11 cellular contexts compared by ENCODE assay signal in the genomic region with DNA sequence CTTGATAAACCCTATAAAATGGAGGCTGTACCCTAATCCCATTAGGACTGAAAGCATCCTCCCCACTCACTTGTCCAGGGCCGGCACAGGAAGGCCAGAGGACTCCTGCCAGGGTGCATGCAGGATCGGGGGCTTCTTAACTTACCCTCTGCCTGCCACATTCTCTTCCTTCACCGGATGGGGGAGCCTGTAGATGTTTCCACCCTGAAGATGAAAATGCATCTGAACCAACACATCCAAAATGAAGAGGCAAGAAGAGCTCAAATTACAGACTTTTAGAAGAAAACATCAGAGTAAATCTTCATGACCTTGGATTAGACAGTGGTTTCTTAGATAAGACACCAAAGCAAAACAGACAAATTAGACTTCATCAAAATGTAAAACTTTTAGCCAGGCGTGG. TPM values are rescaled to one million over a fixed set of nuclear protein-coding genes. Genes with fewer than 3 reads are reported as not detected.
DNase-seq lines count a peak whose midpoint lies in the region; ATAC-seq and TF ChIP-seq lines count a peak whose summit lies in the region.
"Had no signal": no experiment of that assay in that cellular context is flagged by ENCODE, and none has a peak within 500 bp of the region (broad histone marks: within the 10 kb centered on the region; RNA-seq: fewer than 3 reads in every experiment).

No MANE protein-coding gene starts in this region.

- peaks cover 2% of the 10 kb centered on the region for H3K4me1 ChIP-seq in testis

- peaks cover 21% of the 10 kb centered on the region for H3K4me1 Mint-ChIP-seq in activated CD4-positive, alpha-beta T cell treated with anti-CD3 and anti-CD28 coated beads, Interleukin-2, amount 10 ng/mL, durations not matched to agents 7 days and 5 days
- H3K4me1 Mint-ChIP-seq: brain had no signal

- no peak for ATAC-seq in HG02970 (IDR thresholded peaks at IDR 0.05; ENCODE audit: low FRiP score, unreplicated experiment)

- H3K36me3 Mint-ChIP-seq in activated CD4-positive, alpha-beta T cell treated with anti-CD3 and anti-CD28 coated beads, Interleukin-2, amount 10 ng/mL, durations not matched to agents 7 days and 5 days (ENCODE audit: low read depth): no peaks in the 10 kb centered on the region
- H3K36me3 Mint-ChIP-seq: brain had no signal

- H3K27me3 ChIP-seq in testis: no peaks in the 10 kb centered on the region

- H3K4me3 ChIP-seq in fibroblast of the aortic adventitia (ENCODE audit: low read depth, low read length) (no peak overlapping the region), testis (no peak overlapping the region)
- H3K4me3 ChIP-seq: lung had no signal

- H3K27me3 Mint-ChIP-seq in activated CD4-positive, alpha-beta T cell treated with anti-CD3 and anti-CD28 coated beads, Interleukin-2, amount 10 ng/mL, durations not matched to agents 7 days and 5 days: peaks cover 6% of the 10 kb centered on the region

- H3K36me3 ChIP-seq in testis (ENCODE audit: low read depth, missing control alignments): no peaks in the 10 kb centered on the region

- intact Hi-C loops in testis (cut with DNase I; ENCODE audit: low total_unique reads): no loop called here

- TF ChIP-seq POLR2A in testis (IDR thresholded peaks at IDR 0.05): no peak

- DNase-seq in activated CD4-positive, alpha-beta T cell treated with anti-CD3 and anti-CD28 coated beads, Interleukin-2, amount 10 ng/mL, durations not matched to agents 7 days and 5 days: no peak
- no peak for DNase-seq in activated CD4-positive, alpha-beta T cell treated with anti-CD3 and anti-CD28 coated beads, Interleukin-2, amount 50 U/mL, for 4 hours
- DNase-seq in SK-N-DZ (ENCODE audit: low spot score) (peak; percentile 10), fibroblast of the aortic adventitia (ENCODE audit: low read depth) (peak; percentile 62), testis (no peak), RPMI8226 (no peak), NCI-H1436 (lab: John Stamatoyannopoulos, UW) (no peak)

- TF ChIP-seq CTCF in fibroblast of the aortic adventitia (IDR thresholded peaks at IDR 0.05; ENCODE audit: insufficient read depth, low read length): peak; percentile 61
- peak in 2 of 3 experiments; percentile 15 to 39 for TF ChIP-seq CTCF in testis (IDR thresholded peaks at IDR 0.05)

- no peaks in the 10 kb centered on the region for H3K9me3 Mint-ChIP-seq in activated CD4-positive, alpha-beta T cell treated with anti-CD3 and anti-CD28 coated beads, Interleukin-2, amount 10 ng/mL, durations not matched to agents 7 days and 5 days
- H3K9me3 Mint-ChIP-seq: brain had no signal

- no peak overlapping the region for H3K4me3 Mint-ChIP-seq in activated CD4-positive, alpha-beta T cell treated with anti-CD3 and anti-CD28 coated beads, Interleukin-2, amount 10 ng/mL, durations not matched to agents 7 days and 5 days
- H3K4me3 Mint-ChIP-seq: brain had no signal

- CTCF ChIA-PET in activated CD4-positive, alpha-beta T cell treated with anti-CD3 and anti-CD28 coated beads, Interleukin-2, amount 10 ng/mL, durations not matched to agents 7 days and 5 days (lab: Charles Lee): interaction anchor here (0.7 kb wide), 2 partner anchors 21 to 166 kb away, joined by 3 read pairs; no protein-coding TSS in a partner anchor

- POLR2A ChIA-PET in activated CD4-positive, alpha-beta T cell treated with anti-CD3 and anti-CD28 coated beads, Interleukin-2, amount 10 ng/mL, durations not matched to agents 7 days and 5 days (lab: Charles Lee): no interaction called here

- no peaks in the 10 kb centered on the region for H3K9me3 ChIP-seq in testis

- H3K27ac ChIP-seq in testis: no peak overlapping the region

- 29 to 72% methylated on average over 4 of the region's 4 CpGs for WGBS in testis, 2 donors

- H3K27ac Mint-ChIP-seq in activated CD4-positive, alpha-beta T cell treated with anti-CD3 and anti-CD28 coated beads, Interleukin-2, amount 10 ng/mL, durations not matched to agents 7 days and 5 days: peak overlapping the region; percentile 62

RNA-seq across cellular contexts. Expression of gene NAPA, which starts 25.9 kb away (rescaled TPM):
- 100 to 1,000 TPM; 121 to 133 TPM for total RNA-seq in activated CD4-positive, alpha-beta T cell treated with anti-CD3 and anti-CD28 coated beads, Interleukin-2, amount 10 ng/mL, durations not matched to agents 7 days and 5 days
- polyA plus RNA-seq in SK-N-DZ (2014; cell fraction: cytosol; rRNA removed): 37.1 and 51.7 TPM in 2 replicates
- 36.0 and 54.8 TPM in 2 replicates for polyA plus RNA-seq in SK-N-DZ (2014; cell fraction: nucleus; rRNA removed)
- total RNA-seq in fibroblast of the aortic adventitia (ENCODE audit: low replicate concordance): 63.4 and 66.0 TPM in 2 replicates
- total RNA-seq in testis: 100 to 1,000 TPM; 227 to 257 TPM
- 194 TPM for polyA plus RNA-seq in testis (ENCODE audit: insufficient read depth, low read depth, low replicate concordance)

RNA-seq across cellular contexts. Expression of gene ZNF541, which starts 32.2 kb away (rescaled TPM):
- total RNA-seq in activated CD4-positive, alpha-beta T cell treated with anti-CD3 and anti-CD28 coated beads, Interleukin-2, amount 10 ng/mL, durations not matched to agents 7 days and 5 days: under 1 TPM; 0.35 to 0.40 TPM
- polyA plus RNA-seq in SK-N-DZ (2014; cell fraction: cytosol; rRNA removed): 0.05 TPM in 1 of 2 replicates, not detected in the other
- not detected in 2 replicates for polyA plus RNA-seq in SK-N-DZ (2014; cell fraction: nucleus; rRNA removed)
- total RNA-seq in fibroblast of the aortic adventitia (ENCODE audit: low replicate concordance) (0.27 and 0.41 TPM in 2 replicates), testis (10 to 100 TPM; 30.4 to 51.5 TPM)
- polyA plus RNA-seq in testis (ENCODE audit: insufficient read depth, low read depth, low replicate concordance): 42.0 TPM
- total RNA-seq: MCF 10A had no signal

RNA-seq across cellular contexts. Expression of gene KPTN, which starts 56.7 kb away (rescaled TPM):
- total RNA-seq in activated CD4-positive, alpha-beta T cell treated with anti-CD3 and anti-CD28 coated beads, Interleukin-2, amount 10 ng/mL, durations not matched to agents 7 days and 5 days: 10 to 100 TPM; 12.5 to 14.1 TPM
- polyA plus RNA-seq in SK-N-DZ (2014; cell fraction: cytosol; rRNA removed): 7.1 and 8.8 TPM in 2 replicates
- polyA plus RNA-seq in SK-N-DZ (2014; cell fraction: nucleus; rRNA removed): 34.9 and 43.2 TPM in 2 replicates
- total RNA-seq in fibroblast of the aortic adventitia (ENCODE audit: low replicate concordance): 2.5 and 2.9 TPM in 2 replicates
- total RNA-seq in testis: 10 to 100 TPM; 12.9 to 30.0 TPM
- polyA plus RNA-seq in testis (ENCODE audit: insufficient read depth, low read depth, low replicate concordance): 13.5 TPM

Comparison
In these comparisons a context has a peak if more than half of its experiments do, and no peak if none do; other contexts are left out.
1. DNase-seq: peak in SK-N-DZ (single experiment) and fibroblast of the aortic adventitia (single experiment); none in activated CD4-positive, alpha-beta T cell treated with anti-CD3 and anti-CD28 coated beads, Interleukin-2, amount 10 ng/mL, durations not matched to agents 7 days and 5 days (single experiment), activated CD4-positive, alpha-beta T cell treated with anti-CD3 and anti-CD28 coated beads, Interleukin-2, amount 50 U/mL, for 4 hours (0 of 2), testis (single experiment), RPMI8226 (single experiment) and NCI-H1436 (single experiment).
2. RNA of gene ZNF541, which starts 32.2 kb away (total RNA-seq): 30.4 to 51.5 TPM in testis; 0.35 to 0.40 TPM in activated CD4-positive, alpha-beta T cell treated with anti-CD3 and anti-CD28 coated beads, Interleukin-2, amount 10 ng/mL, durations not matched to agents 7 days and 5 days and 0.27 to 0.41 TPM in fibroblast of the aortic adventitia; every median in the first group is over 10 times any median in the second.